In genomic region chr9:71237051-71237450, GRCh38 we compare ENCODE assay signal across 28 cellular contexts.
"Had no signal": no experiment of that assay in that cellular context is flagged by ENCODE, and none has a peak within 500 bp of the region (broad histone marks: within the 10 kb centered on the region; RNA-seq: fewer than 3 reads in every experiment).

No MANE protein-coding gene starts in this region.

- DNase-seq: colonic mucosa; cortex of kidney; dermis blood vessel endothelial cell; dorsolateral prefrontal cortex; effector CD4-positive, alpha-beta T cell; effector CD8-positive, alpha-beta T cell; effector memory CD4-positive, alpha-beta T cell; effector memory CD8-positive, alpha-beta T cell; endodermal cell; erythroblast; esophagus squamous epithelium; foreskin fibroblast; foreskin keratinocyte; foreskin melanocyte; gastrocnemius medialis; glutamatergic neuron; head of caudate nucleus; heart left ventricle; heart right ventricle had no signal

- H3K27ac ChIP-seq: colonic mucosa, coronary artery, dorsolateral prefrontal cortex, epithelial cell of prostate, esophagus muscularis mucosa, esophagus squamous epithelium, foreskin keratinocyte, gastrocnemius medialis, gastroesophageal sphincter, heart left ventricle, heart right ventricle had no signal

- H3K9me3 ChIP-seq: colonic mucosa, esophagus muscularis mucosa, esophagus squamous epithelium, gastrocnemius medialis, gastroesophageal sphincter, heart left ventricle, heart right ventricle had no signal

- H3K4me1 ChIP-seq: colonic mucosa, esophagus muscularis mucosa, esophagus squamous epithelium, foreskin keratinocyte, gastrocnemius medialis, gastroesophageal sphincter, heart left ventricle, heart right ventricle had no signal

- H3K27me3 ChIP-seq: colonic mucosa, dorsolateral prefrontal cortex, esophagus muscularis mucosa, esophagus squamous epithelium, gastrocnemius medialis, gastroesophageal sphincter, heart left ventricle, heart right ventricle had no signal

- FAIRE-seq: colon, endometrium, endothelial cell of umbilical vein, frontal cortex had no signal

- H3K36me3 ChIP-seq: colonic mucosa, esophagus muscularis mucosa, esophagus squamous epithelium, gastrocnemius medialis, gastroesophageal sphincter, heart left ventricle, heart right ventricle had no signal

- H3K4me3 ChIP-seq: colonic mucosa, coronary artery, dorsolateral prefrontal cortex, esophagus muscularis mucosa, esophagus squamous epithelium, gastrocnemius medialis, gastroesophageal sphincter, heart left ventricle, heart right ventricle had no signal

- ATAC-seq: effector memory CD8-positive, alpha-beta T cell; esophagus mucosa; foreskin keratinocyte; gastrocnemius medialis; gastroesophageal sphincter; heart left ventricle; heart right ventricle had no signal
